13 cellular contexts compared by ENCODE assay signal in genomic region chr18:42310956-42311355, GRCh38.
DNase-seq lines count a peak whose midpoint lies in the region; ATAC-seq and TF ChIP-seq lines count a peak whose summit lies in the region.
"Had no signal": no experiment of that assay in that cellular context is flagged by ENCODE, and none has a peak within 500 bp of the region (broad histone marks: within the 10 kb centered on the region; RNA-seq: fewer than 3 reads in every experiment).

No MANE protein-coding gene starts in this region.

- no peak for TF ChIP-seq EP300 in esophagus muscularis mucosa (IDR thresholded peaks at IDR 0.05)

- DNase-seq in AG10803 (ENCODE audit: low read depth) = peak; percentile 41
- peak; percentile 18 for DNase-seq in MV-4-11 (lab: John Stamatoyannopoulos, UW)
- DNase-seq in epithelial cell of proximal tubule (ENCODE audit: low read depth) = peak; percentile 86
- DNase-seq in kidney glomerular epithelial cell (lab: John Stamatoyannopoulos, UW) = peak; percentile 75
- DNase-seq in dedifferentiated amniotic fluid mesenchymal stem cell (ENCODE audit: extremely low spot score) = no peak
- no peak for DNase-seq in NCI-H1092 treated with DMSO at 0.1 percent for 48 hours (lab: John Stamatoyannopoulos, UW)
- DNase-seq in esophagus muscularis mucosa (ENCODE audit: extremely low spot score) = no peak
- DNase-seq: AML-193, amygdala, NCI-H524, occipital lobe had no signal

- peaks cover 0 to 7% (median 0%) of the 10 kb centered on the region in 4 donors for H3K4me1 ChIP-seq in esophagus muscularis mucosa
- H3K4me1 ChIP-seq: SJSA1 had no signal

- intact Hi-C loops in esophagus muscularis mucosa (cut with DNase I) = no loop called here

- H3K4me3 ChIP-seq in AG10803 (ENCODE audit: low read length) (no peak overlapping the region), epithelial cell of proximal tubule (ENCODE audit: low read depth, low read length) (no peak overlapping the region), esophagus muscularis mucosa (no peak overlapping the region)
- H3K4me3 ChIP-seq: SJSA1 had no signal

- no peak for TF ChIP-seq POLR2A in esophagus muscularis mucosa (IDR thresholded peaks at IDR 0.05; ENCODE audit: low read depth)

- no peaks in the 10 kb centered on the region for H3K9me3 ChIP-seq in esophagus muscularis mucosa

- H3K36me3 ChIP-seq in esophagus muscularis mucosa = no peaks in the 10 kb centered on the region
- H3K36me3 ChIP-seq: SJSA1 had no signal

- H3K27ac ChIP-seq in esophagus muscularis mucosa (replicated peaks in 1 of 4) = no peak overlapping the region
- H3K27ac ChIP-seq: SJSA1 had no signal

- no peaks in the 10 kb centered on the region for H3K27me3 ChIP-seq in esophagus muscularis mucosa
- H3K27me3 ChIP-seq: SJSA1 had no signal

- TF ChIP-seq CTCF in AG10803 (conservative IDR thresholded peaks at IDR 0.05; ENCODE audit: low read length) = no peak
- TF ChIP-seq CTCF in epithelial cell of proximal tubule (conservative IDR thresholded peaks at IDR 0.05; ENCODE audit: low read depth, low read length) = no peak
- TF ChIP-seq CTCF in esophagus muscularis mucosa (IDR thresholded peaks at IDR 0.05) = no peak

- WGBS in esophagus muscularis mucosa = 59% methylated on average over 3 of the region's 3 CpGs

- no peak for ATAC-seq in GM18909 (IDR thresholded peaks at IDR 0.05; ENCODE audit: poor library complexity, unreplicated experiment)

Comparison
In these comparisons a context has a peak if more than half of its experiments do, and no peak if none do; other contexts are left out.
1. DNase-seq: peak in AG10803 (single experiment), MV-4-11 (single experiment), epithelial cell of proximal tubule (single experiment) and kidney glomerular epithelial cell (single experiment); none in dedifferentiated amniotic fluid mesenchymal stem cell (single experiment), NCI-H1092 treated with DMSO at 0.1 percent for 48 hours (single experiment) and esophagus muscularis mucosa (single experiment).